ENCODE assay signal across 21 cellular contexts in the genomic region with DNA sequence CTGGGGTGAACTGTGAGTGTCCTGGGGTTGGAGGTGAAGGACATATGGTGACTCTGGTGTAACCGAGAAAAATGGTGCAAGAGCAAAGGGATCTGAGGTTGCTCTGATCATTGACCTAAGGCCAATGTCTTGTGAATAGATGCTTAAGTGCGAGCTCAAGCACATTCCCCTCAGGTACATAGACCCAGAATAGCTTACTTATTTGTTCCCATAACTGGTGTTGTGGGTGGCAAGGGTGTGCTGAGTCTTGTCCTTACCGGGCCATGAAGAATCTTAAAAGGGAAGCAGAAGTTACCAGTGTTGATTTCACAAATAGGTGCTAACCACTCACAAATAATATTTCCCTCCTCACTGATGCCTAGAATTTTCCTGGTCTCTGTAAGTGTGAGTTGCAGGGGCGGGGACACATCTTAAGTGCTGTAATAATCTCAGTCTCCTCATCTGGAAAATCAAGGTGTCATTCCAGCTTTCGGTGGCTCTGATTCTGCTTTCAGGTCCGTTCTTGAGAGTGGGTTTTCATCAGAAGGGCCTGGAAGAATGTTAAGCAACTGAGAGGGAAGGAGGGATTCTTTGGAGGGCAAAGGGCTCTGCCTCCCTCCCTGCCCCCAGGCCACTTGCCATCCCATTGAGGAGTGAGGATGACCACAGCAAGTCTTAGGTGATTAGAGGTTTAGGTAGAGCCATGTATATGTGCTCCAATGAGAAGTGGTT. TPM values are rescaled to one million over a fixed set of nuclear protein-coding genes. Genes with fewer than 3 reads are reported as not detected.
DNase-seq lines count a peak whose midpoint lies in the region; ATAC-seq, FAIRE-seq and TF ChIP-seq lines count a peak whose summit lies in the region.
"Had no signal": no experiment of that assay in that cellular context is flagged by ENCODE, and none has a peak within 500 bp of the region (broad histone marks: within the 10 kb centered on the region; RNA-seq: fewer than 3 reads in every experiment).

No MANE protein-coding gene starts in this region.

- H3K9ac ChIP-seq in Karpas-422 (ENCODE audit: low read length) (no peak overlapping the region), mesendoderm (ENCODE audit: low read length) (no peak overlapping the region)

- no peak overlapping the region for H2BK15ac ChIP-seq in mesendoderm (replicated peaks; ENCODE audit: low read depth)

- H3K9me3 ChIP-seq in Karpas-422 (ENCODE audit: low read length) (no peaks in the 10 kb centered on the region), hepatocyte (ENCODE audit: low read depth) (no peaks in the 10 kb centered on the region)
- H3K9me3 ChIP-seq: SJSA1 had no signal

- no CpG with 5 or more reads among the region's 6 CpGs for WGBS in mesendoderm (ENCODE audit: extremely low coverage, insufficient coverage, low lambda C conversion rate)
- WGBS in hepatocyte (ENCODE audit: low lambda C conversion rate, missing lambda C conversion rate) = over 99% methylated on average over 6 of the region's 6 CpGs

- H3K23ac ChIP-seq in mesendoderm (ENCODE audit: low read length) = no peak overlapping the region

- no peak for TF ChIP-seq CTCF in hepatocyte (IDR thresholded peaks at IDR 0.05; ENCODE audit: poor library complexity)

- H3K27ac Mint-ChIP-seq in stimulated activated effector memory CD8-positive, alpha-beta T cell treated with anti-CD3 and anti-CD28 coated beads, Interleukin-12 subunit alpha, Interleukin-12 subunit beta, amount 100 ng/mL, for 72 hours = no peak overlapping the region
- H3K27ac Mint-ChIP-seq: CD4-positive, CD25-positive, alpha-beta regulatory T cell; H9; HFFc6 had no signal

- no peak overlapping the region for H3K18ac ChIP-seq in mesendoderm (ENCODE audit: low read length)

- H4K5ac ChIP-seq in mesendoderm (ENCODE audit: low read length) = no peak overlapping the region

- H3K79me1 ChIP-seq in mesendoderm (ENCODE audit: low read length) = no peaks in the 10 kb centered on the region

- H3K4ac ChIP-seq in mesendoderm (ENCODE audit: low read depth, low read length) = no peak overlapping the region

- H2BK5ac ChIP-seq in mesendoderm (ENCODE audit: low read length) = peak overlapping the region; percentile 32

- peaks cover 5% of the 10 kb centered on the region for H3K4me1 Mint-ChIP-seq in stimulated activated effector memory CD8-positive, alpha-beta T cell treated with anti-CD3 and anti-CD28 coated beads, Interleukin-12 subunit alpha, Interleukin-12 subunit beta, amount 100 ng/mL, for 72 hours

- H3K79me2 ChIP-seq in Karpas-422 (ENCODE audit: low read length) = no peaks in the 10 kb centered on the region
- no peaks in the 10 kb centered on the region for H3K79me2 ChIP-seq in mesendoderm (ENCODE audit: control insufficient read depth, insufficient read depth, low read length)
- no peaks in the 10 kb centered on the region for H3K79me2 ChIP-seq in hepatocyte

- H3K9me3 Mint-ChIP-seq in stimulated activated effector memory CD8-positive, alpha-beta T cell treated with anti-CD3 and anti-CD28 coated beads, Interleukin-12 subunit alpha, Interleukin-12 subunit beta, amount 100 ng/mL, for 72 hours = no peaks in the 10 kb centered on the region
- H3K9me3 Mint-ChIP-seq: H9, HFFc6 had no signal

- H3K9me2 ChIP-seq in Karpas-422 (replicated peaks; ENCODE audit: insufficient read depth, low read length) (no peaks in the 10 kb centered on the region), hepatocyte (replicated peaks; ENCODE audit: insufficient read depth) (no peaks in the 10 kb centered on the region)

- FAIRE-seq in GM19239 (lab: Jason Lieb, UNC) = peak; percentile 18
- FAIRE-seq: RCC 7860 had no signal

- DNase-seq in GM19239 (ENCODE audit: insufficient read length, low spot score) (no peak), Karpas-422 (peak; percentile 19), mesendoderm (no peak), NCI-H2029 treated with DMSO at 0.1 percent for 48 hours (lab: John Stamatoyannopoulos, UW) (no peak), hepatocyte (ENCODE audit: low spot score) (no peak)
- DNase-seq in stimulated activated effector memory CD8-positive, alpha-beta T cell treated with anti-CD3 and anti-CD28 coated beads, Interleukin-12 subunit alpha, Interleukin-12 subunit beta, amount 100 ng/mL, for 72 hours (ENCODE audit: low spot score in 2 of 2) = no peak
- DNase-seq: CD4-positive, CD25-positive, alpha-beta regulatory T cell; DND-41; H9; HFFc6; KG1; MV-4-11; NCI-H1105 treated with DMSO at 0.1 percent for 48 hours; NCI-H2081; NCI-H2171 treated with DMSO at 0.1 percent for 48 hours; NCI-H446; NCI-H526; OCI-M1 had no signal

- peak overlapping the region; percentile 67 for H2AK5ac ChIP-seq in mesendoderm (ENCODE audit: low read length)

- H2AFZ ChIP-seq in Karpas-422 (ENCODE audit: low read length) (no peak overlapping the region), hepatocyte (no peak overlapping the region)

- no peak overlapping the region for H4K8ac ChIP-seq in mesendoderm (ENCODE audit: low read depth, low read length)

- peak; percentile 27 for ATAC-seq in stimulated activated effector memory CD8-positive, alpha-beta T cell treated with anti-CD3 and anti-CD28 coated beads, Interleukin-12 subunit alpha, Interleukin-12 subunit beta, amount 100 ng/mL, for 72 hours
- ATAC-seq in HG03442 (IDR thresholded peaks at IDR 0.05; ENCODE audit: unreplicated experiment) = no peak

- no peak overlapping the region for H3K4me3 Mint-ChIP-seq in stimulated activated effector memory CD8-positive, alpha-beta T cell treated with anti-CD3 and anti-CD28 coated beads, Interleukin-12 subunit alpha, Interleukin-12 subunit beta, amount 100 ng/mL, for 72 hours
- H3K4me3 Mint-ChIP-seq: CD4-positive, CD25-positive, alpha-beta regulatory T cell; H9; HFFc6 had no signal

- H4K20me1 ChIP-seq in Karpas-422 (ENCODE audit: insufficient read depth, low read depth, low read length) (no peaks in the 10 kb centered on the region), hepatocyte (ENCODE audit: insufficient read depth, poor library complexity, severe bottlenecking) (no peaks in the 10 kb centered on the region)

- H3K4me1 ChIP-seq in Karpas-422 (ENCODE audit: low read length) (no peaks in the 10 kb centered on the region), mesendoderm (ENCODE audit: control insufficient read depth, low read depth, low read length) (peaks cover 18% of the 10 kb centered on the region), hepatocyte (ENCODE audit: insufficient read depth) (peaks cover 20% of the 10 kb centered on the region)
- H3K4me1 ChIP-seq: SJSA1 had no signal

- no peak overlapping the region for H3K4me3 ChIP-seq in Karpas-422 (ENCODE audit: low read length)
- no peak overlapping the region for H3K4me3 ChIP-seq in mesendoderm (ENCODE audit: low read length)
- no peak overlapping the region for H3K4me3 ChIP-seq in hepatocyte
- H3K4me3 ChIP-seq: SJSA1 had no signal

- H3K36me3 ChIP-seq in Karpas-422 (ENCODE audit: insufficient read depth, low read length) (no peaks in the 10 kb centered on the region), mesendoderm (ENCODE audit: control insufficient read depth, insufficient read depth, low read length) (no peaks in the 10 kb centered on the region), hepatocyte (replicated peaks; ENCODE audit: insufficient read depth, low read depth) (no peaks in the 10 kb centered on the region)
- H3K36me3 ChIP-seq: SJSA1 had no signal

- H3K27ac ChIP-seq in Karpas-422 (ENCODE audit: low read length) (no peak overlapping the region), mesendoderm (ENCODE audit: low read depth, low read length) (no peak overlapping the region), hepatocyte (no peak overlapping the region)
- H3K27ac ChIP-seq: SJSA1 had no signal

- no peak overlapping the region for H3K56ac ChIP-seq in mesendoderm (ENCODE audit: low read length)

- H3K27me3 ChIP-seq in Karpas-422 (ENCODE audit: low read length) = no peaks in the 10 kb centered on the region
- no peaks in the 10 kb centered on the region for H3K27me3 ChIP-seq in mesendoderm (ENCODE audit: insufficient read depth, low read length, poor library complexity)
- H3K27me3 ChIP-seq in hepatocyte = no peaks in the 10 kb centered on the region
- H3K27me3 ChIP-seq: SJSA1 had no signal

- no peak overlapping the region for H2BK120ac ChIP-seq in mesendoderm (ENCODE audit: low read depth, low read length)

- H3K4me2 ChIP-seq in Karpas-422 (ENCODE audit: low read depth, low read length, poor library complexity, severe bottlenecking) (no peak overlapping the region), mesendoderm (ENCODE audit: low read length) (no peak overlapping the region), hepatocyte (no peak overlapping the region)

- H3K36me3 Mint-ChIP-seq in stimulated activated effector memory CD8-positive, alpha-beta T cell treated with anti-CD3 and anti-CD28 coated beads, Interleukin-12 subunit alpha, Interleukin-12 subunit beta, amount 100 ng/mL, for 72 hours = no peaks in the 10 kb centered on the region
- H3K36me3 Mint-ChIP-seq: CD4-positive, CD25-positive, alpha-beta regulatory T cell had no signal

RNA-seq across cellular contexts. Expression of gene LIPG, which starts 54.9 kb away (rescaled TPM):
- not detected in 2 replicates for total RNA-seq in Karpas-422 (2014; rRNA removed; shearing (Covaris generic); ENCODE audit: low replicate concordance)
- 13.0 TPM for polyA plus RNA-seq in mesendoderm (2013, experiment 1 of 2)
- 14.1 TPM for polyA plus RNA-seq in mesendoderm (2013, experiment 2 of 2)
- 75.2 and 85.2 TPM in 2 replicates for total RNA-seq in hepatocyte
- 36.9 and 43.4 TPM in 2 replicates for polyA plus RNA-seq in hepatocyte
- total RNA-seq: CD4-positive, CD25-positive, alpha-beta regulatory T cell; HFFc6 had no signal
- polyA plus RNA-seq: CD4-positive, CD25-positive, alpha-beta regulatory T cell had no signal

Comparison
In these comparisons a context has a peak if more than half of its experiments do, and no peak if none do; other contexts are left out.
1. RNA of gene LIPG, which starts 54.9 kb away (total RNA-seq): 75.2 to 85.2 TPM in hepatocyte; not detected in Karpas-422; every median in the first group is over 10 times any median in the second.